ENCODE assay signal across 28 cellular contexts in the genomic region with DNA sequence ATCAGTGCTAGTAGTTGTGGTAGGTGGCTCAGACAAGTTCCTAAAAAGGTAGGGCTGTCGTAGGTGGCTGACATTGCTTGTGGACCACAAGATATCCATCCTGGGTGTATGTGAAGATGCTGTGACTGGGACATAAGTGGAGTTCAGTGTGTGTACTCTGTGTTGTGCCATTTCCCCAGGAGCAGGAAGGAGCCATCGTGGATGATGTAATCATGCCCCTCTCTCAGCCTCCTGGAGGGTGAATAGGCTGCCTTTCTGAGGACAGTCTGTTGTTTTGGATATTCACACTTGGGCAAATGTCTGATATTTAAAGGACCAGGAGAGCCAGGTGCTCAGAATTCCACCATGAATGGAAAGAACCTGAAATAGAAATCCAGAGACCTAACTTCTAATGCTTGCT. TPM values are rescaled to one million over a fixed set of nuclear protein-coding genes. Genes with fewer than 3 reads are reported as not detected.
"Had no signal": no experiment of that assay in that cellular context is flagged by ENCODE, and none has a peak within 500 bp of the region (broad histone marks: within the 10 kb centered on the region; RNA-seq: fewer than 3 reads in every experiment).

No MANE protein-coding gene starts in this region.

- DNase-seq: activated CD4-positive, alpha-beta memory T cell treated with anti-CD3 and anti-CD28 coated beads, Interleukin-2, amount 10 ng/mL, durations not matched to agents 7 days and 5 days; activated CD4-positive, alpha-beta T cell treated with anti-CD3 and anti-CD28 coated beads for 36 hours; activated CD4-positive, alpha-beta T cell treated with anti-CD3 and anti-CD28 coated beads, Interleukin-2, amount 50 U/mL, for 1 hour; activated gamma-delta T cell; activated naive CD4-positive, alpha-beta T cell treated with anti-CD3 and anti-CD28 coated beads for 36 hours; activated naive CD8-positive, alpha-beta T cell treated with anti-CD3 and anti-CD28 coated beads for 36 hours; activated T-cell treated with anti-CD3 and anti-CD28 coated beads for 4 hours; activated T-cell treated with anti-CD3 and anti-CD28 coated beads, Interleukin-2, amount 50 U/mL, for 48 hours; caudate nucleus; Kasumi-1; KBM-7; NCI-H1048; NCI-H146; NCI-H187 treated with DMSO at 0.1 percent for 48 hours; NCI-H2081 treated with DMSO at 0.1 percent for 48 hours; NCI-H2171 treated with DMSO at 0.1 percent for 48 hours; NCI-H345; NCI-H510A; PC-9; T-cell; T-helper 2 cell; T1000 had no signal

- H3K9me3 Mint-ChIP-seq: activated CD4-positive, alpha-beta memory T cell treated with anti-CD3 and anti-CD28 coated beads, Interleukin-2, amount 10 ng/mL, durations not matched to agents 7 days and 5 days; activated naive CD4-positive, alpha-beta T cell treated with anti-CD3 and anti-CD28 coated beads for 36 hours had no signal

- H3K27ac ChIP-seq: PC-9, SK-N-MC, VCaP had no signal

- H3K27me3 Mint-ChIP-seq: activated CD4-positive, alpha-beta memory T cell treated with anti-CD3 and anti-CD28 coated beads, Interleukin-2, amount 10 ng/mL, durations not matched to agents 7 days and 5 days; activated CD4-positive, alpha-beta T cell treated with anti-CD3 and anti-CD28 coated beads for 36 hours had no signal

- H2AFZ ChIP-seq: PC-9 had no signal

- H3K4me3 Mint-ChIP-seq: activated CD4-positive, alpha-beta memory T cell treated with anti-CD3 and anti-CD28 coated beads, Interleukin-2, amount 10 ng/mL, durations not matched to agents 7 days and 5 days; activated CD4-positive, alpha-beta T cell treated with anti-CD3 and anti-CD28 coated beads for 36 hours; activated naive CD4-positive, alpha-beta T cell treated with anti-CD3 and anti-CD28 coated beads for 36 hours; activated naive CD8-positive, alpha-beta T cell treated with anti-CD3 and anti-CD28 coated beads for 36 hours; activated T-helper 17 cell treated with anti-CD3 and anti-CD28 coated beads, Interleukin-2, amount 50 U/mL, for 72 hours; T-cell had no signal

- H3K4me1 Mint-ChIP-seq: activated CD4-positive, alpha-beta memory T cell treated with anti-CD3 and anti-CD28 coated beads, Interleukin-2, amount 10 ng/mL, durations not matched to agents 7 days and 5 days; activated CD4-positive, alpha-beta T cell treated with anti-CD3 and anti-CD28 coated beads for 36 hours; activated naive CD8-positive, alpha-beta T cell treated with anti-CD3 and anti-CD28 coated beads for 36 hours; activated T-helper 17 cell treated with anti-CD3 and anti-CD28 coated beads, Interleukin-2, amount 50 U/mL, for 72 hours; T-cell had no signal

- ATAC-seq: activated CD4-positive, alpha-beta T cell treated with anti-CD3 and anti-CD28 coated beads for 36 hours; activated T-helper 17 cell treated with anti-CD3 and anti-CD28 coated beads, Interleukin-2, amount 50 U/mL, for 72 hours; T-cell had no signal

- H3K27ac Mint-ChIP-seq: activated CD4-positive, alpha-beta memory T cell treated with anti-CD3 and anti-CD28 coated beads, Interleukin-2, amount 10 ng/mL, durations not matched to agents 7 days and 5 days; activated CD4-positive, alpha-beta T cell treated with anti-CD3 and anti-CD28 coated beads for 36 hours; activated naive CD4-positive, alpha-beta T cell treated with anti-CD3 and anti-CD28 coated beads for 36 hours; activated naive CD8-positive, alpha-beta T cell treated with anti-CD3 and anti-CD28 coated beads for 36 hours; activated T-helper 17 cell treated with anti-CD3 and anti-CD28 coated beads, Interleukin-2, amount 50 U/mL, for 72 hours; T-cell had no signal

- H3K4me3 ChIP-seq: PC-9, SK-N-MC had no signal

- H3K36me3 Mint-ChIP-seq: activated naive CD8-positive, alpha-beta T cell treated with anti-CD3 and anti-CD28 coated beads for 36 hours; T-cell had no signal

- H3K4me2 ChIP-seq: PC-9 had no signal

RNA-seq across cellular contexts. Expression of gene HEPHL1, which starts 2.7 kb away (rescaled TPM):
- total RNA-seq: activated CD4-positive, alpha-beta memory T cell treated with anti-CD3 and anti-CD28 coated beads, Interleukin-2, amount 10 ng/mL, durations not matched to agents 7 days and 5 days; activated CD4-positive, alpha-beta T cell treated with anti-CD3 and anti-CD28 coated beads for 36 hours; activated CD8-positive, alpha-beta memory T cell treated with anti-CD3 and anti-CD28 coated beads for 36 hours; activated naive CD4-positive, alpha-beta T cell treated with anti-CD3 and anti-CD28 coated beads for 36 hours; activated naive CD8-positive, alpha-beta T cell treated with anti-CD3 and anti-CD28 coated beads for 36 hours; activated T-helper 17 cell treated with anti-CD3 and anti-CD28 coated beads, Interleukin-2, amount 50 U/mL, for 72 hours; cerebellum; PC-9; T-cell had no signal
- polyA plus RNA-seq: adipose tissue had no signal
